In genomic region chr14:100302616-100303015, GRCh38 we compare ENCODE assay signal across 23 cellular contexts. TPM values are rescaled to one million over a fixed set of nuclear protein-coding genes. Genes with fewer than 3 reads are reported as not detected.
DNase-seq lines count a peak whose midpoint lies in the region; ATAC-seq, FAIRE-seq and TF ChIP-seq lines count a peak whose summit lies in the region.
"Had no signal": no experiment of that assay in that cellular context is flagged by ENCODE, and none has a peak within 500 bp of the region (broad histone marks: within the 10 kb centered on the region; RNA-seq: fewer than 3 reads in every experiment).

No MANE protein-coding gene starts in this region.

- H3K4me3 ChIP-seq in A549 (no peak overlapping the region), dorsolateral prefrontal cortex (no peak overlapping the region)
- H3K4me3 ChIP-seq: pancreas had no signal

- intact Hi-C loops in dorsolateral prefrontal cortex (cut with DNase I): no loop called here

- H3K27ac ChIP-seq in A549 (peak overlapping the region in 1 of 2 experiments; percentile 46; a peak in 2 of 6 replicates), dorsolateral prefrontal cortex (peak overlapping the region in 9 of 59 donors; percentile 15 to 43 (median 29))
- H3K27ac ChIP-seq: pancreas had no signal

- H3K27me3 Mint-ChIP-seq in HFFc6 (ENCODE audit: insufficient read depth) (peaks cover 7% of the 10 kb centered on the region), progenitor cell of endocrine pancreas (no peaks in the 10 kb centered on the region)

- TF ChIP-seq POLR2A in A549 (IDR thresholded peaks at IDR 0.05; ENCODE audit: low read length): no peak

- WGBS in A549 (ENCODE audit: missing lambda C conversion rate): 12% methylated on average over 2 of the region's 2 CpGs

- POLR2A ChIA-PET in A549 (lab: Yijun Ruan, JAX): no interaction called here

- no peak for TF ChIP-seq EP300 in A549 (IDR thresholded peaks at IDR 0.05)

- ATAC-seq in A549: no peak
- ATAC-seq in GM21619 (IDR thresholded peaks at IDR 0.05; ENCODE audit: unreplicated experiment): no peak
- ATAC-seq in HG03571 (IDR thresholded peaks at IDR 0.05; ENCODE audit: unreplicated experiment): no peak
- ATAC-seq: HCT116; naive thymus-derived CD4-positive, alpha-beta T cell; pancreas; T-cell had no signal

- H3K4me2 ChIP-seq in A549: peak overlapping the region; percentile 38

- CTCF ChIA-PET in A549 (lab: Yijun Ruan, JAX): interaction anchor here (0.8 to 12.3 kb wide), 17 partner anchors 9 to 347 kb away, joined by 3 to 114 read pairs (median 4); partner anchors contain the start of genes SLC25A47 and WDR25

- H3K36me3 Mint-ChIP-seq in HFFc6 (ENCODE audit: low read depth) (no peaks in the 10 kb centered on the region), progenitor cell of endocrine pancreas (ENCODE audit: insufficient read depth) (peaks cover 9% of the 10 kb centered on the region)
- H3K36me3 Mint-ChIP-seq: IgD-negative memory B cell; naive thymus-derived CD4-positive, alpha-beta T cell; T-cell had no signal

- TF ChIP-seq CTCF in A549 (IDR thresholded peaks at IDR 0.05): no peak
- TF ChIP-seq CTCF in HFFc6 (IDR thresholded peaks at IDR 0.05): no peak
- TF ChIP-seq CTCF in progenitor cell of endocrine pancreas (IDR thresholded peaks at IDR 0.05; ENCODE audit: unreplicated experiment): no peak
- no peak for TF ChIP-seq CTCF in dorsolateral prefrontal cortex (IDR thresholded peaks at IDR 0.05 in 54 of 56, conservative IDR thresholded peaks at IDR 0.05 in 2 of 56; ENCODE audit: low read depth in 1 of 56, partially characterized antibody in 56 of 56)

- no peaks in the 10 kb centered on the region for H3K27me3 ChIP-seq in dorsolateral prefrontal cortex
- H3K27me3 ChIP-seq: pancreas had no signal

- H3K4me1 Mint-ChIP-seq in HFFc6 (ENCODE audit: low read depth) (peaks cover 20% of the 10 kb centered on the region), progenitor cell of endocrine pancreas (ENCODE audit: low read depth) (peaks cover 15% of the 10 kb centered on the region)

- H3K4me3 Mint-ChIP-seq in HFFc6 (no peak overlapping the region), progenitor cell of endocrine pancreas (ENCODE audit: low read depth) (peak overlapping the region; percentile 19)
- H3K4me3 Mint-ChIP-seq: activated CD4-positive, alpha-beta T cell treated with anti-CD3 and anti-CD28 coated beads, Interleukin-2, amount 10 ng/mL, durations not matched to agents 24 days and 14 days; naive thymus-derived CD4-positive, alpha-beta T cell; T-cell had no signal

- H3K9me3 ChIP-seq in A549: no peaks in the 10 kb centered on the region
- H3K9me3 ChIP-seq: pancreas had no signal

- DNase-seq in A549 (ENCODE audit: low read depth in 1 of 2, low spot score in 1 of 2) (peak in 1 of 2 experiments; percentile 42), HFFc6 (no peak), dedifferentiated amniotic fluid mesenchymal stem cell (ENCODE audit: extremely low spot score) (peak; percentile 42), progenitor cell of endocrine pancreas (ENCODE audit: low spot score, unreplicated experiment) (no peak), putamen (ENCODE audit: low spot score) (no peak), dorsolateral prefrontal cortex (no peak)
- DNase-seq: activated CD4-positive, alpha-beta T cell treated with anti-CD3 and anti-CD28 coated beads, Interleukin-2, amount 10 ng/mL, durations not matched to agents 24 days and 14 days; activated gamma-delta T cell treated with Interleukin-2 at 50 U/mL for 16 hours; caudate nucleus; DND-41; effector CD4-positive, alpha-beta T cell; hippocampal formation; naive thymus-derived CD4-positive, alpha-beta T cell; NCI-H2029 treated with DMSO at 0.1 percent for 48 hours; stimulated activated CD4-positive, alpha-beta T cell treated with anti-CD3 and anti-CD28 coated beads, Interleukin-2, amount 100 ng/mL, for 48 hours; T-cell had no signal

- TF ChIP-seq RAD21 in A549 (conservative IDR thresholded peaks at IDR 0.05 in 1 of 2, IDR thresholded peaks at IDR 0.05 in 1 of 2): no peak

- H3K9me3 Mint-ChIP-seq in HFFc6 (no peaks in the 10 kb centered on the region), progenitor cell of endocrine pancreas (ENCODE audit: low read depth) (no peaks in the 10 kb centered on the region)
- H3K9me3 Mint-ChIP-seq: activated CD4-positive, alpha-beta T cell treated with anti-CD3 and anti-CD28 coated beads, Interleukin-2, amount 10 ng/mL, durations not matched to agents 24 days and 14 days; IgD-negative memory B cell; naive thymus-derived CD4-positive, alpha-beta T cell; T-cell had no signal

- FAIRE-seq in A549 (lab: Jason Lieb, UNC): no peak
- FAIRE-seq: islet of Langerhans, pancreas, urothelium cell line had no signal

- H3K4me1 ChIP-seq in A549: peaks cover 29% of the 10 kb centered on the region

- peak overlapping the region; percentile 27; the same call in 1 of the 2 replicates for H3K27ac Mint-ChIP-seq in HFFc6
- H3K27ac Mint-ChIP-seq in progenitor cell of endocrine pancreas: peak overlapping the region; percentile 41
- H3K27ac Mint-ChIP-seq: activated CD4-positive, alpha-beta T cell treated with anti-CD3 and anti-CD28 coated beads, Interleukin-2, amount 10 ng/mL, durations not matched to agents 24 days and 14 days; IgD-negative memory B cell; naive thymus-derived CD4-positive, alpha-beta T cell had no signal

TF ChIP-seq in A549, 52 proteins besides CTCF, POLR2A, EP300 and RAD21:
- TF ChIP-seq GATA3 (IDR thresholded peaks at IDR 0.05; ENCODE audit: borderline replicate concordance): peak; percentile 49; the same call in 1 of the 2 replicates
- no peak for TF ChIP-seq HEYL (CRISPR knock-in tag; IDR thresholded peaks at IDR 0.05)
- no peak for TF ChIP-seq RCOR1 (IDR thresholded peaks at IDR 0.05; ENCODE audit: low read depth, low read length)
- no peak for TF ChIP-seq ZC3H11A (IDR thresholded peaks at IDR 0.05)
- TF ChIP-seq, protein P1, sequence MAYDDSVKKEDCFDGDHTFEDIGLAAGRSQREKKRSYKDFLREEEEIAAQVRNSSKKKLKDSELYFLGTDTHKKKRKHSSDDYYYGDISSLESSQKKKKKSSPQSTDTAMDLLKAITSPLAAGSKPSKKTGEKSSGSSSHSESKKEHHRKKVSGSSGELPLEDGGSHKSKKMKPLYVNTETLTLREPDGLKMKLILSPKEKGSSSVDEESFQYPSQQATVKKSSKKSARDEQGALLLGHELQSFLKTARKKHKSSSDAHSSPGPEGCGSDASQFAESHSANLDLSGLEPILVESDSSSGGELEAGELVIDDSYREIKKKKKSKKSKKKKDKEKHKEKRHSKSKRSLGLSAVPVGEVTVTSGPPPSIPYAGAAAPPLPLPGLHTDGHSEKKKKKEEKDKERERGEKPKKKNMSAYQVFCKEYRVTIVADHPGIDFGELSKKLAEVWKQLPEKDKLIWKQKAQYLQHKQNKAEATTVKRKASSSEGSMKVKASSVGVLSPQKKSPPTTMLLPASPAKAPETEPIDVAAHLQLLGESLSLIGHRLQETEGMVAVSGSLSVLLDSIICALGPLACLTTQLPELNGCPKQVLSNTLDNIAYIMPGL (CRISPR knock-in tag; IDR thresholded peaks at IDR 0.05; ENCODE audit: borderline replicate concordance): no peak
- TF ChIP-seq EHF (CRISPR knock-in tag; IDR thresholded peaks at IDR 0.05): no peak
- no peak for TF ChIP-seq HDAC2 (IDR thresholded peaks at IDR 0.05)
- TF ChIP-seq SMC3 (IDR thresholded peaks at IDR 0.05): no peak

RNA-seq across cellular contexts. Expression of gene SLC25A29, which starts 3.6 kb away (rescaled TPM):
- polyA plus RNA-seq in A549 (2011; rRNA removed): 6.3 and 6.6 TPM in 2 replicates
- polyA plus RNA-seq in A549 (2012; cell fraction: cytosol; rRNA removed): 10.4 and 15.5 TPM in 2 replicates
- polyA plus RNA-seq in A549 (2012; cell fraction: nucleus; rRNA removed): 47.7 and 76.9 TPM in 2 replicates
- 11.2 to 15.4 TPM (median 15.1 TPM) in 3 replicates for polyA plus RNA-seq in A549 (2017; fragmentation: RNase III; extraction: RNeasy Plus Mini Kit Qiagen cat#74134 plus additional on column Dnase treatment)
- 6.0 and 6.2 TPM in 2 replicates for polyA minus RNA-seq in A549 (2011; rRNA and poly(A)+ RNA removed)
- total RNA-seq in HFFc6 (2021; fragmentation: NEBNext Ultra II Directional; extraction: Animal tissue kit (Norgen Biotek cat#: 25700)): 1 to 10 TPM; 6.5 to 8.6 (median 7.7) TPM
- 236 and 238 TPM in 2 replicates for total RNA-seq in progenitor cell of endocrine pancreas
- 100 to 1,000 TPM in 65 of 120 experiments, 10 to 100 TPM in 55; 58.8 to 204 (median 102) TPM for total RNA-seq in dorsolateral prefrontal cortex

RNA-seq across cellular contexts. Expression of gene SLC25A47, which starts 20.5 kb away (rescaled TPM):
- polyA plus RNA-seq in A549 (2011; rRNA removed) (not detected in 2 replicates), A549 (2017; fragmentation: RNase III; extraction: RNeasy Plus Mini Kit Qiagen cat#74134 plus additional on column Dnase treatment) (not detected in 3 replicates)
- polyA plus RNA-seq in A549 (2012; cell fraction: cytosol; rRNA removed): not detected in 2 replicates
- 0.06 TPM in 2 replicates for polyA plus RNA-seq in A549 (2012; cell fraction: nucleus; rRNA removed)
- polyA minus RNA-seq in A549 (2011; rRNA and poly(A)+ RNA removed): not detected in 2 replicates
- total RNA-seq in HFFc6 (2021; fragmentation: NEBNext Ultra II Directional; extraction: Animal tissue kit (Norgen Biotek cat#: 25700)): not detected
- total RNA-seq in progenitor cell of endocrine pancreas (not detected in 2 replicates), dorsolateral prefrontal cortex (under 1 TPM in 5 of 120 experiments, not detected in 115; 0.28 to 0.36 (median 0.32) TPM)
- total RNA-seq: activated CD4-positive, alpha-beta T cell treated with anti-CD3 and anti-CD28 coated beads, Interleukin-2, amount 10 ng/mL, durations not matched to agents 24 days and 14 days; naive thymus-derived CD4-positive, alpha-beta T cell had no signal
- polyA plus RNA-seq: IgD-negative memory B cell; naive thymus-derived CD4-positive, alpha-beta T cell had no signal

Comparison
In these comparisons a context has a peak if more than half of its experiments do, and no peak if none do; other contexts are left out.
1. RNA of gene SLC25A29, which starts 3.6 kb away (total RNA-seq): 236 to 238 TPM in progenitor cell of endocrine pancreas and 58.8 to 204 TPM in dorsolateral prefrontal cortex; 6.5 to 8.6 TPM in HFFc6; every median in the first group is over 4 times any median in the second.